ENCODE assay signal across 8 cellular contexts in the genomic region with DNA sequence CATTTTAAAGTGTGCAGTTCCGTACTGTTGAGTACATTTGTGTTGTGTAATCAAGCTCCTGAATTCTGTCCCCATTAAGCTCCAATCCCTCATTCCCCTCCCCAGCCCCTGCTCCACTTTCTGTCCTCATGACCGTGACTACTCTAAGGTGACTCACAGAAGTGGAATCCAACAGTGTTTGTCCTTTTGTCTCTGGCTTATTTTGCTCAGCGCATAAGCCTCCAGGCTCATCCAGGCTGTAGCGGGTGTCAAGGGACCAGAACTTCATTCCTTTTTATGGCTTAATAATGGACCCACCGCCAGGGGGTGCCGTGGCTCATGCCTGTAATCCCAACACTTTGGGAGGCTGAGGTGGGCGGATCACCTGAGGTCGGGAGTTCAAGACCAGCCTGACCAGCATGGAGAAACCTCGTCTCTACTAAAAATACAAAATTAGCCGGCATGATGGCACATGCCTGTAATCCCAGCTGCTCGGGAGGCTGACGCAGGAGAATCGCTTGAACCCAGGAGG.
DNase-seq lines count a peak whose midpoint lies in the region; TF ChIP-seq lines count a peak whose summit lies in the region.
"Not testable (repeated sequence)": the region's sequence is repeated elsewhere in the genome, so short reads cannot be mapped to it uniquely, and the experiment has no call there.

No MANE protein-coding gene starts in this region.

- TF ChIP-seq CTCF in C4-2B (conservative IDR thresholded peaks at IDR 0.05) (peak; percentile 48), GM20000 (IDR thresholded peaks at IDR 0.05; ENCODE audit: extremely low read depth, missing control alignments) (peak; percentile 26)

- DNase-seq in GM20000 (ENCODE audit: low spot score): not testable (repeated sequence)
- DNase-seq in NAMALWA (ENCODE audit: low spot score) (peak; percentile 53), SIG-M5 treated with dmso at 0.1 percent for 504 hours (lab: John Stamatoyannopoulos, UW; ENCODE audit: unreplicated experiment) (peak; percentile 48), activated T-cell treated with anti-CD3 and anti-CD28 coated beads for 48 hours (ENCODE audit: low read depth) (peak; percentile 60), kidney glomerular epithelial cell (lab: John Stamatoyannopoulos, UW) (peak; percentile 83)
- DNase-seq in effector CD4-positive, alpha-beta T cell: peak; percentile 38
- peak; percentile 55 for DNase-seq in stimulated activated CD4-positive, alpha-beta T cell treated with anti-CD3 and anti-CD28 coated beads, Interleukin-4, amount 100 ng/mL, for 1 hour

- H3K27ac ChIP-seq in C4-2B: not testable (repeated sequence)
